ENCODE assay signal across 8 cellular contexts in the genomic region with DNA sequence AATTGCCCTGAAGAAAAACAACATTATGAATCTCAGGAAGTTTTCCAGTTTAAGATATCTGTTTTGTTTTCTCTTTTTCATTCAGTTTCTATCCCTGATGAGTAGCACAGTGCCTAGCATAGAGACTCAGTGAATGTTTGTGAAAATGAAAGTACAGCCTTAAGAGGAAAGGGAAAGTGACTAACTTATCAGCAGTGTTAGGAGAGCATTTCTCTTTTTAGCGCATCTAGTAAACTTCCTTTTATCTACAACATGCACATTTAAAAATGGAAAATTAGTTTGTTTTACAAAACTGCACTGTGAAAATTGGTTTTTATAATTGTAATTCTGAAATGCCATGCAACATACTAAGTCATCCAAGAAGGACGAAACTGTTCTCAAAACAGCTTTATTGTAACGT.
A peak's percentile ranks its signal among the peaks of the same experiment; 100 is the strongest.
DNase-seq lines count a peak whose midpoint lies in the region; ATAC-seq, FAIRE-seq and TF ChIP-seq lines count a peak whose summit lies in the region.

No MANE protein-coding gene starts in this region.

- peak overlapping the region; percentile 24; the same call in 1 of the 2 replicates for H3K4me2 ChIP-seq in OCI-LY7 (ENCODE audit: low read length)

- H3K27me3 ChIP-seq in right cardiac atrium (ENCODE audit: control insufficient read depth, insufficient read depth): no peaks in the 10 kb centered on the region
- H3K27me3 ChIP-seq in upper lobe of left lung: no peaks in the 10 kb centered on the region

- BruUV-seq in OCI-LY7 (replicated peaks; lab: Mats Ljungman, UMichigan): no TSS peak

- H3K9me3 ChIP-seq in OCI-LY7 (ENCODE audit: low read length) (no peaks in the 10 kb centered on the region), right cardiac atrium (ENCODE audit: control insufficient read depth, low read length) (no peaks in the 10 kb centered on the region), upper lobe of left lung (no peaks in the 10 kb centered on the region)

- peaks cover 6% of the 10 kb centered on the region for H3K4me1 ChIP-seq in OCI-LY7 (ENCODE audit: insufficient read depth, low read length, poor library complexity, severe bottlenecking)
- peaks cover 7% of the 10 kb centered on the region for H3K4me1 ChIP-seq in right cardiac atrium (ENCODE audit: control insufficient read depth, insufficient read depth, low read length)
- peaks cover 29 to 56% (median 33%) of the 10 kb centered on the region in 4 donors for H3K4me1 ChIP-seq in upper lobe of left lung

- peak; percentile 94 for ATAC-seq in GM21717 (IDR thresholded peaks at IDR 0.05; ENCODE audit: unreplicated experiment)
- peak; percentile 53 to 66 for ATAC-seq in right cardiac atrium
- ATAC-seq in upper lobe of left lung (ENCODE audit: low FRiP score in 2 of 2): peak in 1 of 2 donors; percentile 76

- TF ChIP-seq POLR2A in GM12892 (IDR thresholded peaks at IDR 0.05; ENCODE audit: low read depth, low read length) (no peak), upper lobe of left lung (IDR thresholded peaks at IDR 0.05) (no peak)

- no peak overlapping the region for H3K27ac ChIP-seq in OCI-LY7 (ENCODE audit: low read depth, low read length, poor library complexity, severe bottlenecking)
- H3K27ac ChIP-seq in right cardiac atrium (ENCODE audit: low read length): no peak overlapping the region
- peak overlapping the region; percentile 38 to 74 (median 68) for H3K27ac ChIP-seq in upper lobe of left lung

- intact Hi-C loops in OCI-LY7 (cut with micrococcal nuclease; ENCODE audit: unreplicated experiment) (no loop called here), right cardiac atrium (cut with DNase I) (loop anchor here in 2 of 4 donors (10.0 kb wide), 2 partner anchors 59 to 599 kb away; no protein-coding TSS in a partner anchor)

- POLR2A ChIA-PET in OCI-LY7 (lab: Charles Lee): interaction anchor here (0.6 to 1.1 kb wide), 3 partner anchors 12 to 56 kb away, joined by 3 to 4 read pairs (median 3); no protein-coding TSS in a partner anchor

- peaks cover 60% of the 10 kb centered on the region for H3K36me3 ChIP-seq in OCI-LY7 (ENCODE audit: insufficient read depth, low read length)
- H3K36me3 ChIP-seq in upper lobe of left lung: peaks cover 7 to 47% (median 16%) of the 10 kb centered on the region in 4 donors

- TF ChIP-seq CTCF in OCI-LY7 (conservative IDR thresholded peaks at IDR 0.05; ENCODE audit: low read length) (no peak), upper lobe of left lung (IDR thresholded peaks at IDR 0.05) (no peak)

- 9% methylated on average over 3 of the region's 3 CpGs for WGBS in right cardiac atrium
- 46 to 52% methylated on average over 3 of the region's 3 CpGs for WGBS in upper lobe of left lung, 2 donors

- H3K4me3 ChIP-seq in OCI-LY7 (ENCODE audit: low read depth, low read length, poor library complexity, severe bottlenecking) (no peak overlapping the region), right cardiac atrium (ENCODE audit: low read length) (peak overlapping the region; percentile 32), upper lobe of left lung (peak overlapping the region in 2 of 4 donors; percentile 6 to 23)

- no peaks in the 10 kb centered on the region for H3K79me2 ChIP-seq in OCI-LY7 (ENCODE audit: insufficient read depth, low read depth, low read length)

- H2AFZ ChIP-seq in OCI-LY7 (ENCODE audit: low read length): no peak overlapping the region

- in situ Hi-C loops in KBM-7 (cut with MboI; ENCODE audit: low pct_unique_long_range_greater_than_20kb, low sequenced_read_pairs): no loop called here

- FAIRE-seq in GM12892 (lab: Jason Lieb, UNC): peak; percentile 66

- CTCF ChIA-PET in OCI-LY7 (lab: Charles Lee; ENCODE audit: unreplicated experiment): no interaction called here

- TF ChIP-seq EP300 in upper lobe of left lung (IDR thresholded peaks at IDR 0.05): no peak

- DNase-seq in GM12892 (ENCODE audit: insufficient read length) (no peak), OCI-LY7 (ENCODE audit: low spot score) (peak; percentile 4), right cardiac atrium (no peak), upper lobe of left lung (no peak), KBM-7 (no peak), NCI-H1092 treated with DMSO at 0.1 percent for 48 hours (lab: John Stamatoyannopoulos, UW) (no peak), NCI-H524 (lab: John Stamatoyannopoulos, UW) (no peak)

- no peaks in the 10 kb centered on the region for H3K9me2 ChIP-seq in OCI-LY7 (ENCODE audit: insufficient read depth, low read length)

- H4K20me1 ChIP-seq in OCI-LY7 (ENCODE audit: insufficient read depth, low read length): no peaks in the 10 kb centered on the region

Comparison
In these comparisons a context has a peak if more than half of its experiments do, and no peak if none do; other contexts are left out.
1. H3K27ac ChIP-seq: peak in upper lobe of left lung (4 of 4); none in OCI-LY7 (single experiment) and right cardiac atrium (single experiment).